13 cellular contexts compared by ENCODE assay signal in the genomic region with DNA sequence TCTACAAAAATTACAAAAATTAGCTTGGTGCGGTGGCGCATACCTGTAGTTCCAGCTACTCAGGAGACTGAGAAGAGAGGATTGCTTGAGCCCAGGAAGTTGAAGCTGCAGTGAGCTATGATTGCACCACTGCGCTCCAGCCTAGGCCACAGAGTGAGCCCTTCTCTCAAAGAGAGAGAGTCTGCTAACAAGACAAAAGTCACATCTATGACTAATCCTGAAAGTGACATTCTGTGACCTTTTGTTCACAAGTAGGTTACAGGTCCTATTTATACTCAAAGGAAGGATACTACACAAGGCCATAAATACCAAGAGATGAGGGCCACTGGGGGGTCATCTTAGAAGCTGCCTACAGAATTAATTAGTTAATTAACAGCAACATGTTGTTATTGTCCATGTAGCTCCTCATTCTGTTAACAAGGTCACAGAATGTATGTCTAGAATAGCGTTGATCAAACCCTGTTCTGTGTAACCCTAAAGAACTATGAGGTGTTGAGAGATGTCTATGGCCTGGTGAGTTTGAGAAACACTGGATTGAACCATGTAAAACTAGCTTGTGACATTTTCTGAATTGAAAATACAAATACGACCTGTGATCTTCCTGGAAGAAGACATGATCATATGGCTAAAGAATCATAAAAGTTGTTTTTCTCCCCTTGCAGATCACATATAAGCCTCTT.
DNase-seq lines count a peak whose midpoint lies in the region; ATAC-seq, FAIRE-seq and TF ChIP-seq lines count a peak whose summit lies in the region.
"Had no signal": no experiment of that assay in that cellular context is flagged by ENCODE, and none has a peak within 500 bp of the region (broad histone marks: within the 10 kb centered on the region; RNA-seq: fewer than 3 reads in every experiment).

No MANE protein-coding gene starts in this region.

- no peaks in the 10 kb centered on the region for H3K9me3 ChIP-seq in mammary epithelial cell (replicated peaks; ENCODE audit: insufficient read depth, low read length)
- H3K9me3 ChIP-seq: breast epithelium, esophagus muscularis mucosa had no signal

- DNase-seq in GM12865 (ENCODE audit: low read depth) (peak; percentile 90), GM19239 (ENCODE audit: insufficient read length, low spot score) (no peak), NCI-H1092 (lab: John Stamatoyannopoulos, UW) (no peak), left ventricle myocardium superior (no peak), NCI-H345 treated with DMSO at 0.1 percent for 48 hours (lab: John Stamatoyannopoulos, UW; ENCODE audit: unreplicated experiment) (no peak), mammary epithelial cell (no peak)
- DNase-seq: immature natural killer cell; stimulated activated naive CD4-positive, alpha-beta T cell treated with Interleukin-2 at 50 U/mL for 16 hours; T-helper 17 cell had no signal

- peaks cover 2% of the 10 kb centered on the region for H3K27me3 ChIP-seq in mammary epithelial cell (ENCODE audit: insufficient read depth, low read length)
- H3K27me3 ChIP-seq: breast epithelium, esophagus muscularis mucosa had no signal

- no peaks in the 10 kb centered on the region for H3K79me2 ChIP-seq in mammary epithelial cell (ENCODE audit: insufficient read depth, low read length)

- H4K20me1 ChIP-seq in mammary epithelial cell (ENCODE audit: insufficient read depth, low read length) = no peaks in the 10 kb centered on the region

- no peaks in the 10 kb centered on the region for H3K36me3 ChIP-seq in mammary epithelial cell (ENCODE audit: insufficient read depth, low read length)
- H3K36me3 ChIP-seq: breast epithelium, esophagus muscularis mucosa had no signal

- CTCF ChIA-PET in mammary epithelial cell (lab: Charles Lee; ENCODE audit: low non-redundant PET) = no interaction called here

- H3K4me2 ChIP-seq in mammary epithelial cell (ENCODE audit: insufficient read depth, low read depth, low read length) = no peak overlapping the region

- no peak overlapping the region for H3K9ac ChIP-seq in mammary epithelial cell (ENCODE audit: insufficient read depth, low read length)

- peak; percentile 97 for ATAC-seq in HG02610 (IDR thresholded peaks at IDR 0.05; ENCODE audit: unreplicated experiment)
- peak; percentile 99 for ATAC-seq in HG03442 (IDR thresholded peaks at IDR 0.05; ENCODE audit: unreplicated experiment)
- ATAC-seq in left ventricle myocardium superior = no peak
- ATAC-seq: T-helper 17 cell had no signal

- FAIRE-seq in GM19239 (lab: Jason Lieb, UNC) = peak; percentile 80

- no TSS peak for BruUV-seq in mammary epithelial cell (replicated peaks; lab: Mats Ljungman, UMichigan)

- intact Hi-C loops in left ventricle myocardium superior (cut with micrococcal nuclease) (no loop called here), mammary epithelial cell (cut with micrococcal nuclease) (loop anchor here (10.0 kb wide), 1 partner anchor 258 kb away; no protein-coding TSS in a partner anchor)

- in situ Hi-C loops in mammary epithelial cell (cut with MboI; ENCODE audit: low sequenced_read_pairs in 2 of 2) = no loop called here

- H3K4me3 ChIP-seq in GM12865 (ENCODE audit: low read depth, low read length) = no peak overlapping the region
- no peak overlapping the region for H3K4me3 ChIP-seq in mammary epithelial cell (replicated peaks in 1 of 3; ENCODE audit: insufficient read depth in 1 of 3, low read depth in 2 of 3, low read length in 3 of 3)
- H3K4me3 ChIP-seq: breast epithelium, esophagus muscularis mucosa had no signal

- H2AFZ ChIP-seq in mammary epithelial cell (ENCODE audit: low read depth, low read length) = no peak overlapping the region

- dilution Hi-C loops in mammary epithelial cell (cut with HindIII; ENCODE audit: low sequenced_read_pairs) = no loop called here

- 81% methylated on average over 5 of the region's 5 CpGs for WGBS in mammary epithelial cell (ENCODE audit: low coverage, missing lambda C conversion rate)

- no peak overlapping the region for H3K27ac ChIP-seq in mammary epithelial cell (ENCODE audit: insufficient read depth, low read depth, low read length)
- H3K27ac ChIP-seq: breast epithelium, esophagus muscularis mucosa had no signal

- no peaks in the 10 kb centered on the region for H3K4me1 ChIP-seq in mammary epithelial cell (ENCODE audit: insufficient read depth, low read length)
- H3K4me1 ChIP-seq: breast epithelium had no signal

- TF ChIP-seq CTCF in GM12865 (IDR thresholded peaks at IDR 0.05; ENCODE audit: insufficient read depth, low read depth, low read length, missing control alignments) (no peak), mammary epithelial cell (conservative IDR thresholded peaks at IDR 0.05 in 1 of 2, IDR thresholded peaks at IDR 0.05 in 1 of 2; ENCODE audit: extremely low read depth in 1 of 2, insufficient read depth in 1 of 2, low read depth in 1 of 2, low read length in 2 of 2) (no peak)
